In genomic region chr1:16078925-16079656, GRCh38 we compare ENCODE assay signal across 1 cellular context.
TF ChIP-seq lines count a peak whose summit lies in the region.

No MANE protein-coding gene starts in this region.

TF ChIP-seq in GM12878, 131 proteins besides CTCF, POLR2A, EP300 and RAD21 (continued from another document):
- TF ChIP-seq ZNF592 (IDR thresholded peaks at IDR 0.05) (no peak), SRF (IDR thresholded peaks at IDR 0.05; ENCODE audit: low read depth in 2 of 2, low read length in 2 of 2) (no peak), MEF2A (IDR thresholded peaks at IDR 0.05; ENCODE audit: insufficient read depth, low read depth, low read length) (no peak), LARP7 (IDR thresholded peaks at IDR 0.05) (peak; percentile 33; the same call in 1 of the 2 replicates), SMARCA5 (IDR thresholded peaks at IDR 0.05) (peak; percentile 41; the same call in 1 of the 2 replicates), IKZF2 (IDR thresholded peaks at IDR 0.05) (peak; percentile 28 to 29; a peak in 2 of 4 replicates), RB1 (IDR thresholded peaks at IDR 0.05; ENCODE audit: borderline replicate concordance) (peak; percentile 78; the same call in 1 of the 2 replicates), SMC3 (IDR thresholded peaks at IDR 0.05; ENCODE audit: borderline replicate concordance, low read length) (peak; percentile 94), RELB (IDR thresholded peaks at IDR 0.05; ENCODE audit: low read depth) (no peak), HDGF (IDR thresholded peaks at IDR 0.05) (0 out of 2 replicates have a peak, but pooled peaks have one; percentile 37), IRF3 (IDR thresholded peaks at IDR 0.05) (0 out of 2 replicates have a peak, but pooled peaks have one; percentile 22), PAX5 (IDR thresholded peaks at IDR 0.05; ENCODE audit: borderline replicate concordance, low read depth, low read length) (no peak), ZNF384 (IDR thresholded peaks at IDR 0.05; ENCODE audit: borderline replicate concordance, low read depth, low read length) (peak; percentile 74; the same call in 1 of the 2 replicates), YBX1 (IDR thresholded peaks at IDR 0.05) (no peak), BHLHE40 (IDR thresholded peaks at IDR 0.05; ENCODE audit: borderline replicate concordance in 1 of 2, low read depth in 2 of 2, low read length in 1 of 2) (peak in 1 of 2 experiments; percentile 8; a peak in 1 of 4 replicates), DPF2 (IDR thresholded peaks at IDR 0.05) (0 out of 2 replicates have a peak, but pooled peaks have one; percentile 38), EED (IDR thresholded peaks at IDR 0.05; ENCODE audit: low read depth) (no peak), BACH1 (IDR thresholded peaks at IDR 0.05; ENCODE audit: borderline replicate concordance) (no peak), NBN (IDR thresholded peaks at IDR 0.05) (peak; percentile 70; the same call in 1 of the 2 replicates)
